26 cellular contexts compared by ENCODE assay signal in the genomic region with DNA sequence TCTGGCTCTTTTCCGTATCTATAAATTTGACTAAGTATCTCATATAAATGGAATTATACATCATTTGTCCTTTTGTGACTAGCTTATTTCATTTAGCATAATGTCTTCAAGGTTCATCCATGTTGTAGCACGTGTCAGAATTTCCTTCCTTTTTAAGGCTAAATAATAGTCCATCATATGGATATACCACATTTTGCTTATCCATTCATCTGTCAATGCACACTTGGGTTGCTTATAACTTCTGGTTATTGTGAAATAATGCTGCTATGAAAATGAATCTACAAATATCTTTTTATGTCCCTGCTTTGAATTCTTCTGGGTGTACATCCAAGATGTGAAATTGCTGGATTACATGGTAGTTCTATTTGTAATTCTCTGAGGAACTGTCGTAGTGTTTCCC.
"Had no signal": no experiment of that assay in that cellular context is flagged by ENCODE, and none has a peak within 500 bp of the region (broad histone marks: within the 10 kb centered on the region; RNA-seq: fewer than 3 reads in every experiment).

No MANE protein-coding gene starts in this region.

- H3K4me1 ChIP-seq: esophagus muscularis mucosa, esophagus squamous epithelium, foreskin keratinocyte, gastrocnemius medialis, gastroesophageal sphincter had no signal

- H3K4me3 ChIP-seq: colonic mucosa, coronary artery, dorsolateral prefrontal cortex, esophagus muscularis mucosa, esophagus squamous epithelium, gastrocnemius medialis, gastroesophageal sphincter, heart left ventricle, heart right ventricle had no signal

- FAIRE-seq: colon, endometrium, endothelial cell of umbilical vein, frontal cortex had no signal

- H3K27ac ChIP-seq: colonic mucosa, coronary artery, dorsolateral prefrontal cortex, epithelial cell of prostate, esophagus muscularis mucosa, esophagus squamous epithelium, foreskin keratinocyte, gastrocnemius medialis, gastroesophageal sphincter, heart left ventricle, heart right ventricle had no signal

- ATAC-seq: effector memory CD8-positive, alpha-beta T cell; esophagus mucosa; foreskin keratinocyte; gastrocnemius medialis; gastroesophageal sphincter; heart left ventricle; heart right ventricle had no signal

- H3K27me3 ChIP-seq: colonic mucosa, esophagus muscularis mucosa, esophagus squamous epithelium, gastrocnemius medialis, gastroesophageal sphincter, heart left ventricle had no signal

- H3K9me3 ChIP-seq: colonic mucosa, esophagus muscularis mucosa, gastrocnemius medialis, gastroesophageal sphincter had no signal

- DNase-seq: colonic mucosa; cortex of kidney; dermis blood vessel endothelial cell; dorsolateral prefrontal cortex; effector CD4-positive, alpha-beta T cell; effector CD8-positive, alpha-beta T cell; effector memory CD4-positive, alpha-beta T cell; effector memory CD8-positive, alpha-beta T cell; endodermal cell; esophagus squamous epithelium; foreskin fibroblast; foreskin keratinocyte; foreskin melanocyte; gastrocnemius medialis; glutamatergic neuron; heart left ventricle; heart right ventricle had no signal

- H3K36me3 ChIP-seq: colonic mucosa, esophagus muscularis mucosa, esophagus squamous epithelium, gastrocnemius medialis, gastroesophageal sphincter, heart left ventricle, heart right ventricle had no signal
